ENCODE assay signal across 9 cellular contexts in genomic region chr4:4247711-4248035, GRCh38. TPM values are rescaled to one million over a fixed set of nuclear protein-coding genes. Genes with fewer than 3 reads are reported as not detected.
DNase-seq lines count a peak whose midpoint lies in the region; ATAC-seq and TF ChIP-seq lines count a peak whose summit lies in the region.
"Had no signal": no experiment of that assay in that cellular context is flagged by ENCODE, and none has a peak within 500 bp of the region (broad histone marks: within the 10 kb centered on the region; RNA-seq: fewer than 3 reads in every experiment).

No MANE protein-coding gene starts in this region.

- peak overlapping the region; percentile 75 for H3K4me3 ChIP-seq in GM12865 (ENCODE audit: low read depth, low read length)
- H3K4me3 ChIP-seq in SU-DHL-6 (ENCODE audit: insufficient read depth, low read length, poor library complexity, severe bottlenecking): peak overlapping the region; percentile 69
- peak overlapping the region; percentile 83 to 92 (median 86) for H3K4me3 ChIP-seq in skeletal muscle tissue (ENCODE audit: low read length in 3 of 3)

- peaks cover 11% of the 10 kb centered on the region for H3F3A ChIP-seq in SU-DHL-6 (ENCODE audit: insufficient read depth)

- peak overlapping the region; percentile 75 for H3K9ac ChIP-seq in SU-DHL-6 (ENCODE audit: low read length)
- peak overlapping the region; percentile 96 to 97 (median 97) for H3K9ac ChIP-seq in skeletal muscle tissue (ENCODE audit: low read depth in 1 of 3, low read length in 3 of 3)

- H3K4me2 ChIP-seq in SU-DHL-6 (ENCODE audit: low read depth, low read length, poor library complexity, severe bottlenecking): peak overlapping the region; percentile 81

- no peak for DNase-seq in GM12865 (ENCODE audit: low read depth)
- DNase-seq in globus pallidus (ENCODE audit: low spot score): peak; percentile 35
- DNase-seq in stimulated activated CD4-positive, alpha-beta T cell treated with anti-CD3 and anti-CD28 coated beads, Interleukin-4, amount 100 ng/mL, for 1 hour: no peak
- DNase-seq in central memory CD4-positive, alpha-beta T cell: no peak
- DNase-seq in NCI-H128 (lab: John Stamatoyannopoulos, UW; ENCODE audit: unreplicated experiment): no peak

- H3K9me2 ChIP-seq in SU-DHL-6 (replicated peaks; ENCODE audit: insufficient read depth, low read length): no peaks in the 10 kb centered on the region

- no peaks in the 10 kb centered on the region for H4K20me1 ChIP-seq in SU-DHL-6 (ENCODE audit: low read depth, low read length)

- no peaks in the 10 kb centered on the region for H3K27me3 ChIP-seq in SU-DHL-6 (ENCODE audit: low read length)
- peaks cover 0 to 5% (median 0%) of the 10 kb centered on the region in 3 donors for H3K27me3 ChIP-seq in skeletal muscle tissue (ENCODE audit: control insufficient read depth in 3 of 3, insufficient read depth in 3 of 3, low read length in 3 of 3)

- H2AFZ ChIP-seq in SU-DHL-6 (ENCODE audit: low read depth, low read length, severe bottlenecking): peak overlapping the region; percentile 75

- H3K36me3 ChIP-seq in SU-DHL-6 (ENCODE audit: low read length) (peaks cover 4% of the 10 kb centered on the region; the same call in 1 of the 2 replicates), skeletal muscle tissue (ENCODE audit: control insufficient read depth in 3 of 3, insufficient read depth in 3 of 3, low read length in 3 of 3) (peaks cover 12 to 28% (median 21%) of the 10 kb centered on the region in 3 donors)

- no peak for TF ChIP-seq CTCF in GM12865 (IDR thresholded peaks at IDR 0.05; ENCODE audit: insufficient read depth, low read depth, low read length, missing control alignments)
- TF ChIP-seq CTCF in SU-DHL-6 (IDR thresholded peaks at IDR 0.05; ENCODE audit: insufficient read depth, low read length, poor library complexity, severe bottlenecking): no peak

- H3K9me3 ChIP-seq in SU-DHL-6 (ENCODE audit: insufficient read depth, low read length): no peaks in the 10 kb centered on the region
- H3K9me3 ChIP-seq in skeletal muscle tissue (ENCODE audit: control insufficient read depth in 3 of 3, low read length in 3 of 3): no peaks in the 10 kb centered on the region

- peaks cover 7% of the 10 kb centered on the region for H3K79me2 ChIP-seq in SU-DHL-6 (ENCODE audit: insufficient read depth, low read length)

- ATAC-seq in HG02623 (IDR thresholded peaks at IDR 0.05; ENCODE audit: unreplicated experiment): peak; percentile 2

- peaks cover 12 to 22% (median 14%) of the 10 kb centered on the region in 3 donors for H3K4me1 ChIP-seq in skeletal muscle tissue (ENCODE audit: control insufficient read depth in 3 of 3, insufficient read depth in 3 of 3, low read length in 3 of 3)

- H3K27ac ChIP-seq in SU-DHL-6 (ENCODE audit: low read depth, low read length) (peak overlapping the region; percentile 29), skeletal muscle tissue (ENCODE audit: low read depth, low read length) (peak overlapping the region; percentile 90)

RNA-seq across cellular contexts. Expression of gene TMEM128, which starts 0.3 kb away (rescaled TPM):
- total RNA-seq in skeletal muscle tissue: 27.1 TPM

RNA-seq across cellular contexts. Expression of gene OTOP1, which starts 20.9 kb away (rescaled TPM):
- total RNA-seq in skeletal muscle tissue: not detected
- total RNA-seq: T-helper 1 cell treated with Interleukin-12 subunit alpha and Interleukin-12 subunit beta and Interleukin-4 antibody, amounts not matched to agents 30 ng/mL and 1 ng/mL, for 36 hours had no signal

RNA-seq across cellular contexts. Expression of gene LYAR, which starts 42.3 kb away (rescaled TPM):
- total RNA-seq in skeletal muscle tissue: 7.3 TPM

RNA-seq across cellular contexts. Expression of gene ZBTB49, which starts 42.4 kb away (rescaled TPM):
- 4.2 TPM for total RNA-seq in skeletal muscle tissue
